ENCODE assay signal across 29 cellular contexts in the genomic region with DNA sequence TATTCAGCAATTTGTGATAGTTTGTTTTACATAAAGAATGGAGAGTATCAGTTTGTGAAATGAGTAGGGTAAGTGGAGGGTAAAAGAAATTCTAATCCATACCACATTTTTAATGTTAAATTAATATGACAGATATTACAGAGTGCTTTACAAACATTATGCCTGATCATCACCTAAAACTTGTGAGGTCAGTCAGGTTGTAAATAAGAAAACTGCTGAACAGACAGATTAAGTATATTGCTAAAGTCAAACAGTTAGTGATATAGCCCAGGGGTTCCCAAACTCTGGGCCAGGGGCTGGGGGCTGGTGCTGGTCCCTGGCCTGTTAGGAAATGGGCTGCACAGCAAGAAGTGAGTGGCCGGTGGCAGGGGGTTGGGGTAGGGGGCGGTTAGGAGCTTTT.
"Had no signal": no experiment of that assay in that cellular context is flagged by ENCODE, and none has a peak within 500 bp of the region (broad histone marks: within the 10 kb centered on the region; RNA-seq: fewer than 3 reads in every experiment).

No MANE protein-coding gene starts in this region.

- H3K27me3 ChIP-seq: neutrophil, pancreas, stomach, thyroid gland, tibial nerve, upper lobe of left lung, vagina had no signal

- H3K4me2 ChIP-seq: smooth muscle cell had no signal

- H3K4me3 ChIP-seq: pancreas, psoas muscle, skin epidermis, smooth muscle cell, stomach, thoracic aorta, thyroid gland, tibial nerve, upper lobe of left lung, vagina had no signal

- ATAC-seq: naive thymus-derived CD8-positive, alpha-beta T cell; natural killer cell treated with Interleukin-12 subunit alpha and Interleukin-12 subunit beta and Interleukin-15 and Interleukin-18, amount 100 ng/mL, for 72 hours; pancreas; psoas muscle; right cardiac atrium; sciatic nerve; stimulated activated effector memory CD8-positive, alpha-beta T cell treated with anti-CD3 and anti-CD28 coated beads, Interleukin-12 subunit alpha, Interleukin-12 subunit beta, amount 100 ng/mL, for 72 hours; stimulated activated naive B cell treated with anti-CD40 and anti-IgM and Interleukin-4, amounts not matched to agents 10 μg/mL and 1 μg/mL and 100 μg/mL, for 72 hours had no signal

- H3K4me3 Mint-ChIP-seq: naive thymus-derived CD8-positive, alpha-beta T cell; natural killer cell treated with Interleukin-12 subunit alpha and Interleukin-12 subunit beta and Interleukin-15 and Interleukin-18, amount 100 ng/mL, for 72 hours; nephron progenitor cell; neural crest cell; stimulated activated effector memory CD8-positive, alpha-beta T cell treated with anti-CD3 and anti-CD28 coated beads, Interleukin-12 subunit alpha, Interleukin-12 subunit beta, amount 100 ng/mL, for 72 hours; stimulated activated naive B cell treated with anti-CD40 and anti-IgM and Interleukin-4, amounts not matched to agents 10 μg/mL and 1 μg/mL and 100 μg/mL, for 72 hours; stimulated activated naive CD8-positive, alpha-beta T cell treated with anti-CD3 and anti-CD28 coated beads, Interleukin-15, Interleukin-2, amounts not matched to agents 100 ng/mL and 50 ng/mL, for 24 hours had no signal

- H3K4me1 ChIP-seq: pancreas, psoas muscle, stomach, thyroid gland, tibial nerve, upper lobe of left lung, vagina had no signal

- H3K27ac ChIP-seq: neutrophil, pancreas, psoas muscle, skin epidermis, stomach, thoracic aorta, thyroid gland, tibial nerve, upper lobe of left lung, vagina had no signal

- H3K36me3 ChIP-seq: neutrophil, pancreas, stomach, thoracic aorta, thyroid gland, tibial nerve, upper lobe of left lung, vagina had no signal

- H3K36me3 Mint-ChIP-seq: naive thymus-derived CD8-positive, alpha-beta T cell; stimulated activated effector memory CD8-positive, alpha-beta T cell treated with anti-CD3 and anti-CD28 coated beads, Interleukin-12 subunit alpha, Interleukin-12 subunit beta, amount 100 ng/mL, for 72 hours; stimulated activated naive B cell treated with anti-CD40 and anti-IgM and Interleukin-4, amounts not matched to agents 10 μg/mL and 1 μg/mL and 100 μg/mL, for 72 hours had no signal

- DNase-seq: naive thymus-derived CD8-positive, alpha-beta T cell; nephron progenitor cell; nucleus accumbens; pancreas; psoas muscle; right cardiac atrium; stimulated activated CD4-positive, alpha-beta T cell treated with anti-CD3 and anti-CD28 coated beads, Interleukin-15, amount 100 ng/mL, for 24 hours; stimulated activated CD4-positive, alpha-beta T cell treated with anti-CD3 and anti-CD28 coated beads, Interleukin-2, amount 100 ng/mL, for 24 hours; stimulated activated CD4-positive, alpha-beta T cell treated with anti-CD3 and anti-CD28 coated beads, Interleukin-2, amount 100 ng/mL, for 48 hours; stimulated activated CD4-positive, alpha-beta T cell treated with anti-CD3 and anti-CD28 coated beads, Interleukin-4, amount 100 ng/mL, for 24 hours; stimulated activated naive B cell treated with anti-CD40 and anti-IgM and Interleukin-4, amounts not matched to agents 10 μg/mL and 1 μg/mL and 100 μg/mL, for 72 hours; stimulated activated naive CD4-positive, alpha-beta T cell treated with Interleukin-2 at 50 U/mL for 16 hours; stomach; thyroid gland; trophoblast cell; upper lobe of left lung had no signal

- H3K27me3 Mint-ChIP-seq: naive thymus-derived CD8-positive, alpha-beta T cell; natural killer cell treated with Interleukin-12 subunit alpha and Interleukin-12 subunit beta and Interleukin-15 and Interleukin-18, amount 100 ng/mL, for 72 hours; progenitor cell of endocrine pancreas; stimulated activated naive B cell treated with anti-CD40 and anti-IgM and Interleukin-4, amounts not matched to agents 10 μg/mL and 1 μg/mL and 100 μg/mL, for 72 hours; stimulated activated naive CD8-positive, alpha-beta T cell treated with anti-CD3 and anti-CD28 coated beads, Interleukin-15, Interleukin-2, amounts not matched to agents 100 ng/mL and 50 ng/mL, for 24 hours had no signal

- FAIRE-seq: urothelium cell line had no signal

- H3K27ac Mint-ChIP-seq: naive thymus-derived CD8-positive, alpha-beta T cell; natural killer cell treated with Interleukin-12 subunit alpha and Interleukin-12 subunit beta and Interleukin-15 and Interleukin-18, amount 100 ng/mL, for 72 hours; nephron progenitor cell; progenitor cell of endocrine pancreas; stimulated activated effector memory CD8-positive, alpha-beta T cell treated with anti-CD3 and anti-CD28 coated beads, Interleukin-12 subunit alpha, Interleukin-12 subunit beta, amount 100 ng/mL, for 72 hours; stimulated activated naive B cell treated with anti-CD40 and anti-IgM and Interleukin-4, amounts not matched to agents 10 μg/mL and 1 μg/mL and 100 μg/mL, for 72 hours; stimulated activated naive CD8-positive, alpha-beta T cell treated with anti-CD3 and anti-CD28 coated beads, Interleukin-15, Interleukin-2, amounts not matched to agents 100 ng/mL and 50 ng/mL, for 24 hours had no signal

- H3K9me3 Mint-ChIP-seq: nephron progenitor cell; neural crest cell; stimulated activated naive CD8-positive, alpha-beta T cell treated with anti-CD3 and anti-CD28 coated beads, Interleukin-15, Interleukin-2, amounts not matched to agents 100 ng/mL and 50 ng/mL, for 24 hours had no signal

- H3K9me3 ChIP-seq: neutrophil, pancreas, psoas muscle, thoracic aorta, thyroid gland, tibial nerve, upper lobe of left lung, vagina had no signal

- H3K4me1 Mint-ChIP-seq: naive thymus-derived CD8-positive, alpha-beta T cell; nephron progenitor cell; stimulated activated effector memory CD8-positive, alpha-beta T cell treated with anti-CD3 and anti-CD28 coated beads, Interleukin-12 subunit alpha, Interleukin-12 subunit beta, amount 100 ng/mL, for 72 hours; stimulated activated naive B cell treated with anti-CD40 and anti-IgM and Interleukin-4, amounts not matched to agents 10 μg/mL and 1 μg/mL and 100 μg/mL, for 72 hours had no signal
